In the genomic region with DNA sequence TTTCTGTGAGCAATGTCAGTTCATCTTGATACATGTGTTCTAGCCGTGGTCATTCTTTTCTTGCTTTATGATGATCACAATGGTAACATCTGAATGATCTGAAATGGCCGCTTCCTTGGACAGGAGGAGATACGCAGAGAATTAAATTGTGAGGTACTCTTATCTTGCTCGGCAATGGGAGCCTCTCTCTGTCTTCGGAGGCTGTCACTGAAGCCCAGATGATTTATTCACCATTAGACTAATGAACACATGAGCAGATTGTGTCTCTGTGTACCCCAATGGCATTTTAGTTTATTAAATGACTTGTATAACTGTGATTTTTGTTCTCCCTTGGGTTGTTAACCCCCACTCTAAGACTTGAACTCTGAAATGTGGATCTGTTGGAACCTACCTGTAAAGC, we compare ENCODE assay signal across 22 cellular contexts. TPM values are rescaled to one million over a fixed set of nuclear protein-coding genes. Genes with fewer than 3 reads are reported as not detected.
DNase-seq lines count a peak whose midpoint lies in the region; ATAC-seq, FAIRE-seq and TF ChIP-seq lines count a peak whose summit lies in the region.
"Had no signal": no experiment of that assay in that cellular context is flagged by ENCODE, and none has a peak within 500 bp of the region (broad histone marks: within the 10 kb centered on the region; RNA-seq: fewer than 3 reads in every experiment).

No MANE protein-coding gene starts in this region.

- TF ChIP-seq CTCF in hepatocyte (IDR thresholded peaks at IDR 0.05; ENCODE audit: poor library complexity) (no peak), uterus (IDR thresholded peaks at IDR 0.05) (no peak)

- no peak for ATAC-seq in CD4-positive, CD25-positive, alpha-beta regulatory T cell (ENCODE audit: low read depth in 2 of 2)
- ATAC-seq in naive thymus-derived CD4-positive, alpha-beta T cell, result no peak

- H3K36me3 ChIP-seq in CD4-positive, CD25-positive, alpha-beta regulatory T cell (ENCODE audit: control insufficient read depth, insufficient read depth, low read length), result peaks cover 57% of the 10 kb centered on the region
- H3K36me3 ChIP-seq in hepatocyte (replicated peaks; ENCODE audit: insufficient read depth, low read depth), result peaks cover 3% of the 10 kb centered on the region
- peaks cover 5 to 46% (median 5%) of the 10 kb centered on the region in 3 experiments for H3K36me3 ChIP-seq in naive thymus-derived CD4-positive, alpha-beta T cell (ENCODE audit: control insufficient read depth in 2 of 3, insufficient read depth in 3 of 3, low read length in 3 of 3)
- no peaks in the 10 kb centered on the region for H3K36me3 ChIP-seq in uterus

- intact Hi-C loops in naive thymus-derived CD4-positive, alpha-beta T cell (cut with micrococcal nuclease), result loop anchor here in 1 of 2 donors (10.0 kb wide), 1 partner anchor 88 kb away; no protein-coding TSS in a partner anchor
- intact Hi-C loops in uterus (cut with DNase I; ENCODE audit: low total_unique reads), result no loop called here

- H3K4me1 Mint-ChIP-seq in CD4-positive, CD25-positive, alpha-beta regulatory T cell, result peaks cover 38 to 65% (median 58%) of the 10 kb centered on the region in 4 donors
- H3K4me1 Mint-ChIP-seq in naive thymus-derived CD4-positive, alpha-beta T cell, result peaks cover 23 to 70% (median 59%) of the 10 kb centered on the region in 7 donors

- H3K27me3 ChIP-seq in CD4-positive, CD25-positive, alpha-beta regulatory T cell (ENCODE audit: control insufficient read depth, insufficient read depth, low read length), result no peaks in the 10 kb centered on the region
- no peaks in the 10 kb centered on the region for H3K27me3 ChIP-seq in hepatocyte
- no peaks in the 10 kb centered on the region for H3K27me3 ChIP-seq in naive thymus-derived CD4-positive, alpha-beta T cell (ENCODE audit: control insufficient read depth in 2 of 2, insufficient read depth in 2 of 2, low read length in 2 of 2)
- no peaks in the 10 kb centered on the region for H3K27me3 ChIP-seq in uterus
- H3K27me3 ChIP-seq: BLaER1 treated with 17β-estradiol and CSF1 and Interleukin-3, amounts not matched to agents 10 nM and 100 nM had no signal

- DNase-seq in CD4-positive, CD25-positive, alpha-beta regulatory T cell, result no peak
- DNase-seq in HEK293T (ENCODE audit: extremely low spot score) (no peak), hepatocyte (ENCODE audit: low spot score) (no peak), NCI-H187 treated with DMSO at 0.1 percent for 48 hours (lab: John Stamatoyannopoulos, UW) (no peak), GM12892 (ENCODE audit: insufficient read length) (no peak), uterus (no peak)
- no peak for DNase-seq in naive thymus-derived CD4-positive, alpha-beta T cell
- DNase-seq: ACHN; CD4-positive, alpha-beta memory T cell; COR-L47; DMS153; DMS79 treated with DMSO at 0.1 percent for 48 hours; EL; HFFc6 had no signal

- no peak for TF ChIP-seq POLR2A in GM12892 (IDR thresholded peaks at IDR 0.05; ENCODE audit: low read depth, low read length)
- no peak for TF ChIP-seq POLR2A in uterus (IDR thresholded peaks at IDR 0.05)

- no peak overlapping the region for H3K4me2 ChIP-seq in hepatocyte
- H3K4me2 ChIP-seq: BLaER1 treated with 17β-estradiol and CSF1 and Interleukin-3, amounts not matched to agents 10 nM and 100 nM had no signal

- peak overlapping the region in 2 of 3 donors; percentile 10 to 62 for H3K27ac Mint-ChIP-seq in CD4-positive, CD25-positive, alpha-beta regulatory T cell
- peak overlapping the region in 5 of 9 donors; percentile 17 to 63 (median 28) for H3K27ac Mint-ChIP-seq in naive thymus-derived CD4-positive, alpha-beta T cell
- H3K27ac Mint-ChIP-seq: HFFc6 had no signal

- 90% methylated on average over 5 of the region's 5 CpGs for WGBS in hepatocyte (ENCODE audit: low lambda C conversion rate, missing lambda C conversion rate)

- no peak for FAIRE-seq in GM12892 (lab: Jason Lieb, UNC)
- FAIRE-seq: D721Med, G401.6, GM12891, GM19239, H1, HTR-8/SVneo had no signal

- no peak overlapping the region for H3K27ac ChIP-seq in CD4-positive, CD25-positive, alpha-beta regulatory T cell (ENCODE audit: insufficient read depth, low read length, poor library complexity, severe bottlenecking)
- H3K27ac ChIP-seq in hepatocyte, result peak overlapping the region; percentile 36
- no peak overlapping the region for H3K27ac ChIP-seq in naive thymus-derived CD4-positive, alpha-beta T cell (ENCODE audit: low read depth, low read length)
- H3K27ac ChIP-seq in uterus, result no peak overlapping the region
- H3K27ac ChIP-seq: BLaER1 treated with 17β-estradiol and CSF1 and Interleukin-3, amounts not matched to agents 10 nM and 100 nM had no signal

- H3K4me1 ChIP-seq in CD4-positive, CD25-positive, alpha-beta regulatory T cell (ENCODE audit: control insufficient read depth, insufficient read depth, low read length, poor library complexity, severe bottlenecking), result peaks cover 7% of the 10 kb centered on the region
- no peaks in the 10 kb centered on the region for H3K4me1 ChIP-seq in hepatocyte (ENCODE audit: insufficient read depth)
- H3K4me1 ChIP-seq in naive thymus-derived CD4-positive, alpha-beta T cell (ENCODE audit: control insufficient read depth in 2 of 2, insufficient read depth in 2 of 2, low read length in 2 of 2), result no peaks in the 10 kb centered on the region
- no peaks in the 10 kb centered on the region for H3K4me1 ChIP-seq in uterus

- POLR2A ChIA-PET in HEK293T (lab: Yijun Ruan, JAX), result no interaction called here
- POLR2A ChIA-PET in naive thymus-derived CD4-positive, alpha-beta T cell (lab: Charles Lee), result no interaction called here

- no peaks in the 10 kb centered on the region for H3K9me2 ChIP-seq in hepatocyte (replicated peaks; ENCODE audit: insufficient read depth)

- H3K36me3 Mint-ChIP-seq in CD4-positive, CD25-positive, alpha-beta regulatory T cell, result peaks cover 62% of the 10 kb centered on the region
- H3K36me3 Mint-ChIP-seq in naive thymus-derived CD4-positive, alpha-beta T cell, result peaks cover 17 to 72% (median 51%) of the 10 kb centered on the region in 5 donors

- CTCF ChIA-PET in HEK293T (lab: Yijun Ruan, JAX), result no interaction called here
- CTCF ChIA-PET in naive thymus-derived CD4-positive, alpha-beta T cell (lab: Charles Lee), result no interaction called here

- peaks cover 4% of the 10 kb centered on the region for H3K27me3 Mint-ChIP-seq in CD4-positive, CD25-positive, alpha-beta regulatory T cell
- H3K27me3 Mint-ChIP-seq in naive thymus-derived CD4-positive, alpha-beta T cell, result no peaks in the 10 kb centered on the region
- H3K27me3 Mint-ChIP-seq: CD4-positive, alpha-beta memory T cell had no signal

- H3K9me3 ChIP-seq in CD4-positive, CD25-positive, alpha-beta regulatory T cell (ENCODE audit: control insufficient read depth in 2 of 2, low read length in 2 of 2), result no peaks in the 10 kb centered on the region
- H3K9me3 ChIP-seq in hepatocyte (ENCODE audit: low read depth), result no peaks in the 10 kb centered on the region
- no peaks in the 10 kb centered on the region for H3K9me3 ChIP-seq in naive thymus-derived CD4-positive, alpha-beta T cell (ENCODE audit: control insufficient read depth in 2 of 3, low read length in 3 of 3)
- no peaks in the 10 kb centered on the region for H3K9me3 ChIP-seq in uterus

- no peak overlapping the region for H3K4me3 Mint-ChIP-seq in CD4-positive, CD25-positive, alpha-beta regulatory T cell
- peak overlapping the region in 1 of 10 donors; percentile 36 for H3K4me3 Mint-ChIP-seq in naive thymus-derived CD4-positive, alpha-beta T cell
- H3K4me3 Mint-ChIP-seq: HFFc6 had no signal

- H4K20me1 ChIP-seq in hepatocyte (ENCODE audit: insufficient read depth, poor library complexity, severe bottlenecking), result peaks cover 31% of the 10 kb centered on the region

- peaks cover 86% of the 10 kb centered on the region for H3K79me2 ChIP-seq in hepatocyte

- no peak overlapping the region for H2AFZ ChIP-seq in hepatocyte

- peaks cover 0 to 4% (median 2%) of the 10 kb centered on the region in 7 donors for H3K9me3 Mint-ChIP-seq in CD4-positive, CD25-positive, alpha-beta regulatory T cell
- H3K9me3 Mint-ChIP-seq in naive thymus-derived CD4-positive, alpha-beta T cell, result peaks cover 0 to 6% (median 3%) of the 10 kb centered on the region in 11 donors

- no peak overlapping the region for H3K4me3 ChIP-seq in CD4-positive, CD25-positive, alpha-beta regulatory T cell (ENCODE audit: low read depth, low read length)
- no peak overlapping the region for H3K4me3 ChIP-seq in hepatocyte
- H3K4me3 ChIP-seq in naive thymus-derived CD4-positive, alpha-beta T cell (ENCODE audit: low read length), result no peak overlapping the region
- H3K4me3 ChIP-seq in uterus, result no peak overlapping the region
- H3K4me3 ChIP-seq: BLaER1 treated with 17β-estradiol and CSF1 and Interleukin-3, amounts not matched to agents 10 nM and 100 nM; HAP-1 had no signal

TF ChIP-seq in HEK293T, 16 proteins besides CTCF, POLR2A, EP300 and RAD21:
- TF ChIP-seq, protein P1, sequence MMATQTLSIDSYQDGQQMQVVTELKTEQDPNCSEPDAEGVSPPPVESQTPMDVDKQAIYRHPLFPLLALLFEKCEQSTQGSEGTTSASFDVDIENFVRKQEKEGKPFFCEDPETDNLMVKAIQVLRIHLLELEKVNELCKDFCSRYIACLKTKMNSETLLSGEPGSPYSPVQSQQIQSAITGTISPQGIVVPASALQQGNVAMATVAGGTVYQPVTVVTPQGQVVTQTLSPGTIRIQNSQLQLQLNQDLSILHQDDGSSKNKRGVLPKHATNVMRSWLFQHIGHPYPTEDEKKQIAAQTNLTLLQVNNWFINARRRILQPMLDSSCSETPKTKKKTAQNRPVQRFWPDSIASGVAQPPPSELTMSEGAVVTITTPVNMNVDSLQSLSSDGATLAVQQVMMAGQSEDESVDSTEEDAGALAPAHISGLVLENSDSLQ (IDR thresholded peaks at IDR 0.05), result peak; percentile 58
- no peak for TF ChIP-seq LEF1 (IDR thresholded peaks at IDR 0.05; ENCODE audit: borderline replicate concordance)
TF ChIP-seq in HEK293T: peak in this region for 1.

RNA-seq across cellular contexts. Expression of a gene that starts 38.6 kb away (rescaled TPM):
- 196 TPM for total RNA-seq in CD4-positive, CD25-positive, alpha-beta regulatory T cell
- 10 to 100 TPM; 33.5 to 44.1 (median 35.5) TPM for polyA plus RNA-seq in CD4-positive, CD25-positive, alpha-beta regulatory T cell
- total RNA-seq in hepatocyte (18.3 and 24.8 TPM in 2 replicates), uterus (10 to 100 TPM; 20.6 to 85.1 (median 38.4) TPM)
- polyA plus RNA-seq in hepatocyte, result 40.8 and 42.7 TPM in 2 replicates
- 100 to 1,000 TPM in 4 of 5 experiments, 10 to 100 TPM in 1; 90.2 to 177 (median 164) TPM for total RNA-seq in naive thymus-derived CD4-positive, alpha-beta T cell
- polyA plus RNA-seq in naive thymus-derived CD4-positive, alpha-beta T cell, result 10 to 100 TPM; 43.7 to 78.8 TPM
- polyA plus RNA-seq in GM12892 (2012; ENCODE audit: missing spikeins), result 23.5 TPM
